ENCODE assay signal across 10 cellular contexts in genomic region chr2:227890495-227891079, GRCh38. TPM values are rescaled to one million over a fixed set of nuclear protein-coding genes. Genes with fewer than 3 reads are reported as not detected.
A peak's percentile ranks its signal among the peaks of the same experiment; 100 is the strongest.
DNase-seq lines count a peak whose midpoint lies in the region; ATAC-seq and TF ChIP-seq lines count a peak whose summit lies in the region.
"Had no signal": no experiment of that assay in that cellular context is flagged by ENCODE, and none has a peak within 500 bp of the region (broad histone marks: within the 10 kb centered on the region; RNA-seq: fewer than 3 reads in every experiment).

No MANE protein-coding gene starts in this region.

- peak; percentile 19 for TF ChIP-seq CTCF in astrocyte of the cerebellum (IDR thresholded peaks at IDR 0.05; ENCODE audit: low read depth, low read length, missing control alignments)
- peak; percentile 74 for TF ChIP-seq CTCF in hepatocyte (IDR thresholded peaks at IDR 0.05; ENCODE audit: poor library complexity)

- no peak overlapping the region for H3K4me3 Mint-ChIP-seq in activated CD4-positive, alpha-beta T cell treated with anti-CD3 and anti-CD28 coated beads for 36 hours

- no peaks in the 10 kb centered on the region for H3K79me2 ChIP-seq in hepatocyte

- H2AFZ ChIP-seq in hepatocyte: no peak overlapping the region

- H3K4me1 Mint-ChIP-seq in activated CD4-positive, alpha-beta T cell treated with anti-CD3 and anti-CD28 coated beads for 36 hours: no peaks in the 10 kb centered on the region

- peak; percentile 62 for ATAC-seq in GM18499 (IDR thresholded peaks at IDR 0.05; ENCODE audit: insufficient read depth, unreplicated experiment)
- peak; percentile 75 for ATAC-seq in HG02981 (IDR thresholded peaks at IDR 0.05; ENCODE audit: unreplicated experiment)
- no peak for ATAC-seq in activated CD4-positive, alpha-beta T cell treated with anti-CD3 and anti-CD28 coated beads for 36 hours

- H3K27me3 Mint-ChIP-seq in activated CD4-positive, alpha-beta T cell treated with anti-CD3 and anti-CD28 coated beads for 36 hours: peaks cover 9% of the 10 kb centered on the region

- intact Hi-C loops in activated CD4-positive, alpha-beta T cell treated with anti-CD3 and anti-CD28 coated beads for 36 hours (cut with DNase I, micrococcal nuclease): loop anchor here in 1 of 2 experiments (1.0 to 10.0 kb wide), 3 partner anchors 1382 to 1824 kb away; partner anchors contain the start of gene DNER

- H3K4me3 ChIP-seq in astrocyte of the cerebellum (ENCODE audit: low read depth, low read length) (no peak overlapping the region), hepatocyte (no peak overlapping the region)

- no peaks in the 10 kb centered on the region for H3K9me2 ChIP-seq in hepatocyte (replicated peaks; ENCODE audit: insufficient read depth)

- H3K4me1 ChIP-seq in hepatocyte (ENCODE audit: insufficient read depth): no peaks in the 10 kb centered on the region

- H3K9me3 Mint-ChIP-seq in activated CD4-positive, alpha-beta T cell treated with anti-CD3 and anti-CD28 coated beads for 36 hours (ENCODE audit: low read depth): no peaks in the 10 kb centered on the region

- H4K20me1 ChIP-seq in hepatocyte (ENCODE audit: insufficient read depth, poor library complexity, severe bottlenecking): no peaks in the 10 kb centered on the region

- no peaks in the 10 kb centered on the region for H3K27me3 ChIP-seq in hepatocyte

- in situ Hi-C loops in astrocyte of the cerebellum (cut with HindIII; ENCODE audit: low sequenced_read_pairs): loop anchor here (25.0 kb wide), 1 partner anchor 772 kb away; no protein-coding TSS in a partner anchor

- CTCF ChIA-PET in activated CD4-positive, alpha-beta T cell treated with anti-CD3 and anti-CD28 coated beads for 36 hours (lab: Charles Lee): interaction anchor here (0.6 to 2.5 kb wide), 22 partner anchors 10 to 1383 kb away, joined by 3 to 27 read pairs (median 6); no protein-coding TSS in a partner anchor

- H3K4me2 ChIP-seq in hepatocyte: no peak overlapping the region

- DNase-seq in AG08395 (ENCODE audit: low spot score): peak; percentile 32
- peak; percentile 53 for DNase-seq in NCI-H2227 (lab: John Stamatoyannopoulos, UW; ENCODE audit: unreplicated experiment)
- DNase-seq in astrocyte of the cerebellum (ENCODE audit: low read depth): peak; percentile 55
- peak; percentile 79 for DNase-seq in hepatocyte (ENCODE audit: low spot score)
- peak; percentile 25 for DNase-seq in stromal cell of bone marrow (ENCODE audit: low read depth)
- DNase-seq in activated CD4-positive, alpha-beta T cell treated with anti-CD3 and anti-CD28 coated beads for 36 hours: no peak

- no peak overlapping the region for H3K27ac Mint-ChIP-seq in activated CD4-positive, alpha-beta T cell treated with anti-CD3 and anti-CD28 coated beads for 36 hours

- no peaks in the 10 kb centered on the region for H3K36me3 ChIP-seq in hepatocyte (replicated peaks; ENCODE audit: insufficient read depth, low read depth)

- 8% methylated on average over 2 of the region's 2 CpGs for WGBS in hepatocyte (ENCODE audit: low lambda C conversion rate, missing lambda C conversion rate)

- H3K36me3 Mint-ChIP-seq in activated CD4-positive, alpha-beta T cell treated with anti-CD3 and anti-CD28 coated beads for 36 hours (ENCODE audit: low read depth): no peaks in the 10 kb centered on the region

- POLR2A ChIA-PET in activated CD4-positive, alpha-beta T cell treated with anti-CD3 and anti-CD28 coated beads for 36 hours (lab: Charles Lee): no interaction called here

- no peaks in the 10 kb centered on the region for H3K9me3 ChIP-seq in hepatocyte (ENCODE audit: low read depth)

- no peak overlapping the region for H3K27ac ChIP-seq in hepatocyte
- H3K27ac ChIP-seq: epithelial cell of prostate had no signal

RNA-seq across cellular contexts. Expression of gene DAW1, which starts 19.2 kb away (rescaled TPM):
- 0.23 and 0.68 TPM in 2 replicates for total RNA-seq in hepatocyte
- 0.63 and 0.88 TPM in 2 replicates for polyA plus RNA-seq in hepatocyte
- not detected for total RNA-seq in activated CD4-positive, alpha-beta T cell treated with anti-CD3 and anti-CD28 coated beads for 36 hours
- polyA plus RNA-seq: urinary bladder had no signal
